ENCODE assay signal across 1 cellular context in the genomic region with DNA sequence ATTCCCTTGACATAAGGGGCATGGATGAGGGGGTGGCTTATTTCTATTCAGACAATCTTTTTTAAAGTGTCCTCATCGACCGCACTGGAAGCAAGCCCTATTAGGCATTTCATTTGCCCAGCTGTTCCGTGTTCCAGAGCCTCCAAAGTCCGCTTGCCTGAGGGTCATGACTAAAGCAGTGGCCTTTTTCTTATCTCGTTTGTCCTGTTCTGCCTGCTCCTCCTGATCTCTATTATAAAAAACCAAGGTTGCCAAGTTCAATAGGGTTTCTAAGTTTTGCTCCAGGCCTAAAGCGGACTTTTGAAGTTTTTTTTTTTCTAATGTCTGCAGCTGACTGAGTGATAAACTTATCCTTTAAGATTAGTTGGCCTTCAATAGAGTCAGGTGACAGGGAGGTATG.
A peak's percentile ranks its signal among the peaks of the same experiment; 100 is the strongest.
TF ChIP-seq lines count a peak whose summit lies in the region.

No MANE protein-coding gene starts in this region.

TF ChIP-seq in HepG2, 621 proteins besides CTCF, POLR2A, EP300 and RAD21 (continued from another document):
- peak; percentile 41; the same call in 1 of the 2 replicates for TF ChIP-seq SRF (IDR thresholded peaks at IDR 0.05; ENCODE audit: low read depth, low read length)
